Comparison of ENCODE assay signal across 12 cellular contexts in the genomic region with DNA sequence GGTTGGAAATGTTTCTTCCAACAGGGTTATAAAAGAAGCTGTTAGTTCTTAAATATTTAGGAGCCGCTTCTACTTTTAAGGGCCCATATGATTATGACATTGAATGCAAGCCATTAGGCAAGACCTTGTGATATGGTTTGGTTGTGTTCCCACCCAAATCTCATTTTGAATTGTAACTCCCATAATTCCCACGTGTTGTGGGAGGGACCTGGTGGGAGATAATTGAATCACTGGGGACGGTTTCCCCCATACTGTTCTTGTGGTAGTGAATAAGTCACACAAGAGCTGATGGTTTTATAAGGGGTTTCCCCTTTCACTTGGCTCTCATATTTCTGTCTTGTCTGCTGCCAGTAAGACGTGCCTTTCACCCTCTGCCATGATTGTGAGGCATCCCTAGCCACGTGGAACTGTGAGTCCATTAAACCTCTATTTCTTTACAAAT. TPM values are rescaled to one million over a fixed set of nuclear protein-coding genes. Genes with fewer than 3 reads are reported as not detected.
DNase-seq lines count a peak whose midpoint lies in the region; ATAC-seq and TF ChIP-seq lines count a peak whose summit lies in the region.
"Not testable (repeated sequence)": the region's sequence is repeated elsewhere in the genome, so short reads cannot be mapped to it uniquely, and the experiment has no call there.
"Had no signal": no experiment of that assay in that cellular context is flagged by ENCODE, and none has a peak within 500 bp of the region (broad histone marks: within the 10 kb centered on the region; RNA-seq: fewer than 3 reads in every experiment).

No MANE protein-coding gene starts in this region.

- not testable (repeated sequence) for H3K9me3 ChIP-seq in BLaER1; RWPE2 (ENCODE audit: severe bottlenecking); breast epithelium; right cardiac atrium (ENCODE audit: control insufficient read depth, low read length)

- H3K4me3 ChIP-seq in BLaER1; HL-60 (replicated peaks; ENCODE audit: insufficient read depth, low read length); RWPE2 (ENCODE audit: severe bottlenecking); right cardiac atrium (ENCODE audit: low read length): not testable (repeated sequence)
- peak overlapping the region in 1 of 3 donors; percentile 93 for H3K4me3 ChIP-seq in breast epithelium

- H3K36me3 Mint-ChIP-seq in activated T-helper 1 cell treated with anti-CD3 and anti-CD28 coated beads, Interleukin-12 subunit alpha, Interleukin-12 subunit beta, Interleukin-2, Interleukin-4 antibody, amounts not matched to agents 30 ng/mL and 10 ng/mL and 1 ng/mL, durations not matched to agents 14 hours and 24 hours and 36 hours (ENCODE audit: low read depth), result peaks cover 40% of the 10 kb centered on the region
- peaks cover 15% of the 10 kb centered on the region for H3K36me3 Mint-ChIP-seq in stimulated activated naive CD8-positive, alpha-beta T cell treated with anti-CD3 and anti-CD28 coated beads, Interleukin-15, Interleukin-2, amounts not matched to agents 100 ng/mL and 50 ng/mL, for 24 hours (ENCODE audit: low read depth)

- H3K36me3 ChIP-seq in BLaER1 (peaks cover 26% of the 10 kb centered on the region), RWPE2 (ENCODE audit: low read depth) (peaks cover 71% of the 10 kb centered on the region)
- not testable (repeated sequence) for H3K36me3 ChIP-seq in breast epithelium

- 38% methylated on average over 5 of the region's 5 CpGs for WGBS in right cardiac atrium

- H3K9me3 Mint-ChIP-seq in activated T-helper 1 cell treated with anti-CD3 and anti-CD28 coated beads, Interleukin-12 subunit alpha, Interleukin-12 subunit beta, Interleukin-2, Interleukin-4 antibody, amounts not matched to agents 30 ng/mL and 10 ng/mL and 1 ng/mL, durations not matched to agents 14 hours and 24 hours and 36 hours; stimulated activated naive CD8-positive, alpha-beta T cell treated with anti-CD3 and anti-CD28 coated beads, Interleukin-15, Interleukin-2, amounts not matched to agents 100 ng/mL and 50 ng/mL, for 24 hours: not testable (repeated sequence)

- not testable (repeated sequence) for TF ChIP-seq POLR2A in breast epithelium (IDR thresholded peaks at IDR 0.05)

- ATAC-seq in RWPE2 (ENCODE audit: low read depth); right cardiac atrium: not testable (repeated sequence)

- H3K4me1 ChIP-seq in BLaER1 (peaks cover 42% of the 10 kb centered on the region), RWPE2 (ENCODE audit: insufficient read depth, poor library complexity, severe bottlenecking) (peaks cover 54% of the 10 kb centered on the region), right cardiac atrium (ENCODE audit: control insufficient read depth, insufficient read depth, low read length) (peaks cover 16% of the 10 kb centered on the region)
- not testable (repeated sequence) for H3K4me1 ChIP-seq in breast epithelium

- not testable (repeated sequence) for H3K27ac ChIP-seq in BLaER1
- peak overlapping the region; percentile 52 for H3K27ac ChIP-seq in HL-60 (replicated peaks)
- peak overlapping the region; percentile 80 for H3K27ac ChIP-seq in RWPE2 (ENCODE audit: poor library complexity, severe bottlenecking)
- peak overlapping the region; percentile 40 to 57 for H3K27ac ChIP-seq in breast epithelium
- peak overlapping the region; percentile 45 for H3K27ac ChIP-seq in right cardiac atrium (ENCODE audit: low read length)

- peak overlapping the region; percentile 88 for H3K4me2 ChIP-seq in BLaER1

- not testable (repeated sequence) for H3K27me3 Mint-ChIP-seq in activated T-helper 1 cell treated with anti-CD3 and anti-CD28 coated beads, Interleukin-12 subunit alpha, Interleukin-12 subunit beta, Interleukin-2, Interleukin-4 antibody, amounts not matched to agents 30 ng/mL and 10 ng/mL and 1 ng/mL, durations not matched to agents 14 hours and 24 hours and 36 hours (ENCODE audit: insufficient read depth); stimulated activated naive CD8-positive, alpha-beta T cell treated with anti-CD3 and anti-CD28 coated beads, Interleukin-15, Interleukin-2, amounts not matched to agents 100 ng/mL and 50 ng/mL, for 24 hours

- not testable (repeated sequence) for H3K27me3 ChIP-seq in BLaER1; HL-60 (ENCODE audit: insufficient read depth, poor library complexity, severe bottlenecking); RWPE2 (ENCODE audit: insufficient read depth, poor library complexity, severe bottlenecking); breast epithelium; right cardiac atrium (ENCODE audit: control insufficient read depth, insufficient read depth)

- not testable (repeated sequence) for DNase-seq in HL-60 (ENCODE audit: low read depth in 1 of 2, low spot score in 1 of 2); RWPE2 (ENCODE audit: low spot score); activated T-helper 1 cell treated with anti-CD3 and anti-CD28 coated beads, Interleukin-12 subunit alpha, Interleukin-12 subunit beta, Interleukin-2, Interleukin-4 antibody, amounts not matched to agents 30 ng/mL and 10 ng/mL and 1 ng/mL, durations not matched to agents 14 hours and 24 hours and 36 hours (ENCODE audit: low spot score); breast epithelium (ENCODE audit: low spot score in 2 of 2); right cardiac atrium
- peak; percentile 58 for DNase-seq in renal cortical epithelial cell (ENCODE audit: low read depth)

- peak overlapping the region; percentile 29 for H3K4me3 Mint-ChIP-seq in activated T-helper 1 cell treated with anti-CD3 and anti-CD28 coated beads, Interleukin-12 subunit alpha, Interleukin-12 subunit beta, Interleukin-2, Interleukin-4 antibody, amounts not matched to agents 30 ng/mL and 10 ng/mL and 1 ng/mL, durations not matched to agents 14 hours and 24 hours and 36 hours
- H3K4me3 Mint-ChIP-seq in stimulated activated naive CD8-positive, alpha-beta T cell treated with anti-CD3 and anti-CD28 coated beads, Interleukin-15, Interleukin-2, amounts not matched to agents 100 ng/mL and 50 ng/mL, for 24 hours, result peak overlapping the region; percentile 22

- H3K27ac Mint-ChIP-seq in activated T-helper 1 cell treated with anti-CD3 and anti-CD28 coated beads, Interleukin-12 subunit alpha, Interleukin-12 subunit beta, Interleukin-2, Interleukin-4 antibody, amounts not matched to agents 30 ng/mL and 10 ng/mL and 1 ng/mL, durations not matched to agents 14 hours and 24 hours and 36 hours, result peak overlapping the region; percentile 16
- H3K27ac Mint-ChIP-seq in stimulated activated naive CD8-positive, alpha-beta T cell treated with anti-CD3 and anti-CD28 coated beads, Interleukin-15, Interleukin-2, amounts not matched to agents 100 ng/mL and 50 ng/mL, for 24 hours, result peak overlapping the region; percentile 65

- intact Hi-C loops in activated T-helper 1 cell treated with anti-CD3 and anti-CD28 coated beads, Interleukin-12 subunit alpha, Interleukin-12 subunit beta, Interleukin-2, Interleukin-4 antibody, amounts not matched to agents 30 ng/mL and 10 ng/mL and 1 ng/mL, durations not matched to agents 14 hours and 24 hours and 36 hours (cut with micrococcal nuclease), result loop anchor here (1.0 to 10.0 kb wide), 3 partner anchors 8 to 703 kb away; a partner anchor contains a TSS
- intact Hi-C loops in breast epithelium (cut with DNase I; ENCODE audit: low total_unique reads); right cardiac atrium (cut with DNase I): not testable (repeated sequence)

- peaks cover 57% of the 10 kb centered on the region for H3K4me1 Mint-ChIP-seq in activated T-helper 1 cell treated with anti-CD3 and anti-CD28 coated beads, Interleukin-12 subunit alpha, Interleukin-12 subunit beta, Interleukin-2, Interleukin-4 antibody, amounts not matched to agents 30 ng/mL and 10 ng/mL and 1 ng/mL, durations not matched to agents 14 hours and 24 hours and 36 hours (ENCODE audit: low read depth)
- peaks cover 51% of the 10 kb centered on the region for H3K4me1 Mint-ChIP-seq in stimulated activated naive CD8-positive, alpha-beta T cell treated with anti-CD3 and anti-CD28 coated beads, Interleukin-15, Interleukin-2, amounts not matched to agents 100 ng/mL and 50 ng/mL, for 24 hours (ENCODE audit: low read depth)

- TF ChIP-seq CTCF in HL-60 (IDR thresholded peaks at IDR 0.05; ENCODE audit: insufficient read depth, low read length); RWPE2 (IDR thresholded peaks at IDR 0.05; ENCODE audit: poor library complexity, severe bottlenecking); breast epithelium (IDR thresholded peaks at IDR 0.05): not testable (repeated sequence)

- H4K20me1 ChIP-seq in BLaER1, result peaks cover 51% of the 10 kb centered on the region

- not testable (repeated sequence) for H3K9ac ChIP-seq in BLaER1

RNA-seq across cellular contexts. Expression of a gene that starts 4.5 kb away (rescaled TPM):
- 140 and 143 TPM in 2 replicates for total RNA-seq in activated T-helper 1 cell treated with anti-CD3 and anti-CD28 coated beads, Interleukin-12 subunit alpha, Interleukin-12 subunit beta, Interleukin-2, Interleukin-4 antibody, amounts not matched to agents 30 ng/mL and 10 ng/mL and 1 ng/mL, durations not matched to agents 14 hours and 24 hours and 36 hours
- total RNA-seq in breast epithelium, result 100 to 1,000 TPM; 296 to 563 (median 375) TPM
- 100 to 1,000 TPM; 619 to 780 (median 669) TPM for total RNA-seq in right cardiac atrium
- polyA plus RNA-seq in right cardiac atrium, result 245 TPM
- total RNA-seq in renal cortical epithelial cell, result 686 and 725 TPM in 2 replicates

RNA-seq across cellular contexts. Expression of a gene that starts 31.1 kb away (rescaled TPM):
- 0.23 TPM in 1 of 2 replicates, not detected in the other for total RNA-seq in activated T-helper 1 cell treated with anti-CD3 and anti-CD28 coated beads, Interleukin-12 subunit alpha, Interleukin-12 subunit beta, Interleukin-2, Interleukin-4 antibody, amounts not matched to agents 30 ng/mL and 10 ng/mL and 1 ng/mL, durations not matched to agents 14 hours and 24 hours and 36 hours
- total RNA-seq in breast epithelium (not detected), right cardiac atrium (1 to 10 TPM in 1 of 4 donors, not detected in 3; 1.9 TPM), renal cortical epithelial cell (not detected in 2 replicates)
- not detected for polyA plus RNA-seq in right cardiac atrium
- total RNA-seq: A673; activated CD8-positive, alpha-beta memory T cell treated with anti-CD3 and anti-CD28 coated beads, Interleukin-2, amount 10 ng/mL, durations not matched to agents 7 days and 5 days; adrenal gland; CD8-positive, alpha-beta memory T cell had no signal
- polyA plus RNA-seq: CD8-positive, alpha-beta memory T cell had no signal

RNA-seq across cellular contexts. Expression of a gene that starts 42.6 kb away (rescaled TPM):
- total RNA-seq in activated T-helper 1 cell treated with anti-CD3 and anti-CD28 coated beads, Interleukin-12 subunit alpha, Interleukin-12 subunit beta, Interleukin-2, Interleukin-4 antibody, amounts not matched to agents 30 ng/mL and 10 ng/mL and 1 ng/mL, durations not matched to agents 14 hours and 24 hours and 36 hours, result 18.6 and 24.3 TPM in 2 replicates
- total RNA-seq in breast epithelium, result 10 to 100 TPM; 35.0 to 60.6 (median 46.9) TPM
- 10 to 100 TPM; 30.2 to 40.8 (median 39.2) TPM for total RNA-seq in right cardiac atrium
- 27.3 TPM for polyA plus RNA-seq in right cardiac atrium
- 57.1 and 64.3 TPM in 2 replicates for total RNA-seq in renal cortical epithelial cell
